ENCODE assay signal across 25 cellular contexts in genomic region chr7:12303096-12303495, GRCh38.
A peak's percentile ranks its signal among the peaks of the same experiment; 100 is the strongest.
DNase-seq lines count a peak whose midpoint lies in the region; ATAC-seq, FAIRE-seq and TF ChIP-seq lines count a peak whose summit lies in the region.
"Had no signal": no experiment of that assay in that cellular context is flagged by ENCODE, and none has a peak within 500 bp of the region (broad histone marks: within the 10 kb centered on the region; RNA-seq: fewer than 3 reads in every experiment).

No MANE protein-coding gene starts in this region.

- H3K27me3 Mint-ChIP-seq in stimulated activated naive CD8-positive, alpha-beta T cell treated with anti-CD3 and anti-CD28 coated beads, Interleukin-15, amount 100 ng/mL, for 72 hours, result no peaks in the 10 kb centered on the region
- H3K27me3 Mint-ChIP-seq in T-helper 17 cell (no peaks in the 10 kb centered on the region), glutamatergic neuron (ENCODE audit: unreplicated experiment) (no peaks in the 10 kb centered on the region), immature natural killer cell (ENCODE audit: low read depth in 3 of 3) (peaks cover 2 to 11% (median 4%) of the 10 kb centered on the region in 3 donors)

- ATAC-seq in stimulated activated naive CD8-positive, alpha-beta T cell treated with anti-CD3 and anti-CD28 coated beads, Interleukin-15, amount 100 ng/mL, for 72 hours, result peak; percentile 59
- no peak for ATAC-seq in stimulated activated naive CD8-positive, alpha-beta T cell treated with anti-CD3 and anti-CD28 coated beads, Interleukin-15, Interleukin-2, amounts not matched to agents 100 U/mL and 50 U/mL, for 24 hours
- no peak for ATAC-seq in T-helper 17 cell
- ATAC-seq: GM12878; left cardiac atrium; natural killer cell treated with Interleukin-12 subunit alpha and Interleukin-12 subunit beta and Interleukin-15 and Interleukin-18, amount 100 ng/mL, for 72 hours; stimulated activated naive B cell treated with anti-CD40 and anti-IgM and Interleukin-4, amounts not matched to agents 10 μg/mL and 1 μg/mL and 100 μg/mL, for 72 hours had no signal

- H3K36me3 Mint-ChIP-seq in T-helper 17 cell (ENCODE audit: low read depth) (no peaks in the 10 kb centered on the region), glutamatergic neuron (ENCODE audit: unreplicated experiment) (no peaks in the 10 kb centered on the region), immature natural killer cell (no peaks in the 10 kb centered on the region)
- H3K36me3 Mint-ChIP-seq: CD14-positive monocyte; natural killer cell treated with Interleukin-12 subunit alpha and Interleukin-12 subunit beta and Interleukin-15 and Interleukin-18, amount 100 ng/mL, for 72 hours; stimulated activated naive B cell treated with anti-CD40 and anti-IgM and Interleukin-4, amounts not matched to agents 10 μg/mL and 1 μg/mL and 100 μg/mL, for 72 hours had no signal

- H3K4me3 Mint-ChIP-seq in stimulated activated naive CD8-positive, alpha-beta T cell treated with anti-CD3 and anti-CD28 coated beads, Interleukin-15, amount 100 ng/mL, for 72 hours, result no peak overlapping the region
- peak overlapping the region; percentile 13 for H3K4me3 Mint-ChIP-seq in T-helper 17 cell
- H3K4me3 Mint-ChIP-seq in glutamatergic neuron (ENCODE audit: unreplicated experiment), result no peak overlapping the region
- no peak overlapping the region for H3K4me3 Mint-ChIP-seq in immature natural killer cell
- H3K4me3 Mint-ChIP-seq: CD14-positive monocyte; natural killer cell treated with Interleukin-12 subunit alpha and Interleukin-12 subunit beta and Interleukin-15 and Interleukin-18, amount 100 ng/mL, for 72 hours; stimulated activated naive B cell treated with anti-CD40 and anti-IgM and Interleukin-4, amounts not matched to agents 10 μg/mL and 1 μg/mL and 100 μg/mL, for 72 hours had no signal

- peak overlapping the region in 1 of 2 donors; percentile 10 for H3K27ac Mint-ChIP-seq in stimulated activated naive CD8-positive, alpha-beta T cell treated with anti-CD3 and anti-CD28 coated beads, Interleukin-15, amount 100 ng/mL, for 72 hours
- H3K27ac Mint-ChIP-seq in T-helper 17 cell, result no peak overlapping the region
- H3K27ac Mint-ChIP-seq in glutamatergic neuron (ENCODE audit: unreplicated experiment), result peak overlapping the region; percentile 16
- H3K27ac Mint-ChIP-seq in immature natural killer cell, result no peak overlapping the region
- H3K27ac Mint-ChIP-seq: CD14-positive monocyte; natural killer cell treated with Interleukin-12 subunit alpha and Interleukin-12 subunit beta and Interleukin-15 and Interleukin-18, amount 100 ng/mL, for 72 hours; stimulated activated naive B cell treated with anti-CD40 and anti-IgM and Interleukin-4, amounts not matched to agents 10 μg/mL and 1 μg/mL and 100 μg/mL, for 72 hours had no signal

- FAIRE-seq in urothelium cell line (lab: Jason Lieb, UNC), result no peak
- FAIRE-seq: GM12878, GM19239, H54 had no signal

- no peak for TF ChIP-seq CTCF in glutamatergic neuron (IDR thresholded peaks at IDR 0.05; ENCODE audit: partially characterized antibody, unreplicated experiment)

- no peaks in the 10 kb centered on the region for H3K9me3 Mint-ChIP-seq in stimulated activated naive CD8-positive, alpha-beta T cell treated with anti-CD3 and anti-CD28 coated beads, Interleukin-15, amount 100 ng/mL, for 72 hours
- no peaks in the 10 kb centered on the region for H3K9me3 Mint-ChIP-seq in glutamatergic neuron (ENCODE audit: unreplicated experiment)
- no peaks in the 10 kb centered on the region for H3K9me3 Mint-ChIP-seq in immature natural killer cell
- H3K9me3 Mint-ChIP-seq: natural killer cell treated with Interleukin-12 subunit alpha and Interleukin-12 subunit beta and Interleukin-15 and Interleukin-18, amount 100 ng/mL, for 72 hours had no signal

- H3K4me1 Mint-ChIP-seq in stimulated activated naive CD8-positive, alpha-beta T cell treated with anti-CD3 and anti-CD28 coated beads, Interleukin-15, amount 100 ng/mL, for 72 hours, result peaks cover 23% of the 10 kb centered on the region
- H3K4me1 Mint-ChIP-seq in T-helper 17 cell (peaks cover 10% of the 10 kb centered on the region), glutamatergic neuron (ENCODE audit: low read depth, unreplicated experiment) (peaks cover 5% of the 10 kb centered on the region), immature natural killer cell (no peaks in the 10 kb centered on the region)
- H3K4me1 Mint-ChIP-seq: CD14-positive monocyte had no signal

- no peak for DNase-seq in stimulated activated naive CD8-positive, alpha-beta T cell treated with anti-CD3 and anti-CD28 coated beads, Interleukin-15, amount 100 ng/mL, for 72 hours
- no peak for DNase-seq in stimulated activated naive CD8-positive, alpha-beta T cell treated with anti-CD3 and anti-CD28 coated beads, Interleukin-15, Interleukin-2, amounts not matched to agents 100 U/mL and 50 U/mL, for 24 hours
- DNase-seq in T-helper 17 cell (no peak), glutamatergic neuron (no peak), urothelium cell line (ENCODE audit: low spot score) (peak; percentile 7), H4 (ENCODE audit: low spot score) (no peak), retina (no peak), immature natural killer cell (no peak)
- DNase-seq: ACHN; activated CD4-positive, alpha-beta T cell treated with anti-CD3 and anti-CD28 coated beads, Interleukin-2, amount 50 U/mL, for 4 hours; activated effector memory CD4-positive, alpha-beta T cell treated with anti-CD3 and anti-CD28 coated beads, Interleukin-2, amount 50 U/mL, for 16 hours; adrenal gland; Kasumi-1; left cardiac atrium; mesendoderm; NCI-H1417 treated with DMSO at 0.1 percent for 48 hours; NCI-H526 treated with DMSO at 0.1 percent for 48 hours; SHP77 treated with DMSO at 0.1 percent for 48 hours; stimulated activated naive B cell treated with anti-CD40 and anti-IgM and Interleukin-4, amounts not matched to agents 10 μg/mL and 1 μg/mL and 100 μg/mL, for 72 hours; T-helper 1 cell had no signal

- no peaks in the 10 kb centered on the region for H3K9me3 ChIP-seq in T-helper 17 cell (ENCODE audit: control insufficient read depth, low read length, poor library complexity, severe bottlenecking)
- H3K9me3 ChIP-seq: adrenal gland had no signal
